9 cellular contexts compared by ENCODE assay signal in the genomic region with DNA sequence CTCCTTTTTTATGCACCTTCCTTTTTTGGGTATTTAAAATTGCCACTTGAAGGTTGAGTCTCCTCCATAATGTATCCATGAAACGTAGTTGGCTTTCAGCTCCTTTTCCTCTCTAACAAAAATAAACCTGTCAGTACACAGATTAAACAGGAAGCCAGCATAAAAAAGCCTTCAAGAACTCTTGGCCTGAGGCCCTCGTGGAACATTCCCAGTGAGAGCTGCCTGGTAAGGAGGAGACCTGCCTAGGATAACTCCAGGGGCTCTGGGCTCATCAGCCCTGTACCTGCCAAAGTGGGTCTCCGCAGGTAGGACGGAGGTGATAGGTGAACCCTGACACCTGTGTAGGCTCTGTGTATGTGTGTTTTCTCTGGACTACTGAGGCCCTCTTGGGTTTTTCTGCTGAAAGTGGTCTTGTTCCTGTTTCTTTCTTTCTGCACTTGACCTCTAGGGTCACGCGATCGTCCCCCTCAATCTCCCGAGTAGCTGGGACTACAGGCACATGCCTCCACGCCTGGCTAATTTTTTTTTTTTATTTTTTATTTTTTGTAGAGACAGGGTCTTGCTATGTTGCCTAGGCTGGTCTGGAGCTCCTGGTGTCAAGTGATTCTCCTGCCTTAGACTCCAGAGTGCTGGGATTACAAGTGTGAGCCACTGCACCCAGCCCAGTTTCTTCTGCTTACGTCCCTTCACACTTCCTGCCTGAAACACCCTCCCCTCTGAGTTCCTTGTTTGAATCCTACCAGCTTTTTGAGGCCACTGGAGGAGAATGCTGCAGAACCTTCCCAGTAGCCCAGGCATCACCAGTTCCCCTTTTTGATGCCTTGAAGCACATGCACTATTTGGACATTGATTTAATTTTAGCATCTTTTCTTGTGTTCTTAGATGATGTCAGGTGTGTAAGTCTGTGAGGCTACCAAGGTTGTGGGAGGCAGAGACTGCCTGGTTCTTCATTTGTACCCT. TPM values are rescaled to one million over a fixed set of nuclear protein-coding genes. Genes with fewer than 3 reads are reported as not detected.
DNase-seq lines count a peak whose midpoint lies in the region; ATAC-seq and TF ChIP-seq lines count a peak whose summit lies in the region.
"Had no signal": no experiment of that assay in that cellular context is flagged by ENCODE, and none has a peak within 500 bp of the region (broad histone marks: within the 10 kb centered on the region; RNA-seq: fewer than 3 reads in every experiment).

No MANE protein-coding gene starts in this region.

- no peak overlapping the region for H3K4me3 ChIP-seq in AG04450 (ENCODE audit: low read depth, low read length)

- peak overlapping the region; percentile 52 for H3K4me3 Mint-ChIP-seq in activated naive CD8-positive, alpha-beta T cell treated with anti-CD3 and anti-CD28 coated beads, Interleukin-2, amount 10 ng/mL, durations not matched to agents 7 days and 5 days
- H3K4me3 Mint-ChIP-seq in memory B cell, result peak overlapping the region; percentile 68
- H3K4me3 Mint-ChIP-seq: neural crest cell had no signal

- POLR2A ChIA-PET in AG04450 (lab: Yijun Ruan, JAX), result interaction anchor here (0.6 to 1.1 kb wide), 4 partner anchors 9 to 359 kb away, joined by 3 to 6 read pairs (median 3); no protein-coding TSS in a partner anchor
- POLR2A ChIA-PET in activated naive CD8-positive, alpha-beta T cell treated with anti-CD3 and anti-CD28 coated beads, Interleukin-2, amount 10 ng/mL, durations not matched to agents 7 days and 5 days (lab: Charles Lee), result interaction anchor here (0.6 to 0.7 kb wide), 2 partner anchors 28 to 173 kb away, joined by 3 read pairs; no protein-coding TSS in a partner anchor
- POLR2A ChIA-PET in HEK293T (lab: Yijun Ruan, JAX), result no interaction called here

- peak; percentile 28 for ATAC-seq in HG02763 (IDR thresholded peaks at IDR 0.05; ENCODE audit: unreplicated experiment)
- no peak for ATAC-seq in activated naive CD8-positive, alpha-beta T cell treated with anti-CD3 and anti-CD28 coated beads, Interleukin-2, amount 10 ng/mL, durations not matched to agents 7 days and 5 days (ENCODE audit: low read depth)
- ATAC-seq in memory B cell (ENCODE audit: low read depth), result peak; percentile 75

- DNase-seq in AG04450 (ENCODE audit: low read depth, low spot score) (no peak), memory B cell (ENCODE audit: low spot score in 2 of 2) (peak in 1 of 2 donors; percentile 33), HEK293T (ENCODE audit: extremely low spot score) (no peak), NCI-H128 (lab: John Stamatoyannopoulos, UW; ENCODE audit: unreplicated experiment) (no peak), mesenteric fat pad (ENCODE audit: low spot score) (no peak), NCI-H1930 (lab: John Stamatoyannopoulos, UW) (no peak)
- DNase-seq in activated naive CD8-positive, alpha-beta T cell treated with anti-CD3 and anti-CD28 coated beads, Interleukin-2, amount 10 ng/mL, durations not matched to agents 7 days and 5 days, result no peak

- peaks cover 4% of the 10 kb centered on the region for H3K36me3 Mint-ChIP-seq in activated naive CD8-positive, alpha-beta T cell treated with anti-CD3 and anti-CD28 coated beads, Interleukin-2, amount 10 ng/mL, durations not matched to agents 7 days and 5 days
- H3K36me3 Mint-ChIP-seq in memory B cell, result peaks cover 3% of the 10 kb centered on the region

- TF ChIP-seq CTCF in AG04450 (IDR thresholded peaks at IDR 0.05; ENCODE audit: low read depth, low read length), result no peak

- no peaks in the 10 kb centered on the region; the same call in 1 of the 2 replicates for H3K9me3 ChIP-seq in AG04450 (ENCODE audit: control insufficient read depth, insufficient read depth, low read length)

- no peaks in the 10 kb centered on the region for H3K27me3 Mint-ChIP-seq in activated naive CD8-positive, alpha-beta T cell treated with anti-CD3 and anti-CD28 coated beads, Interleukin-2, amount 10 ng/mL, durations not matched to agents 7 days and 5 days
- no peaks in the 10 kb centered on the region for H3K27me3 Mint-ChIP-seq in memory B cell

- CTCF ChIA-PET in AG04450 (lab: Charles Lee), result interaction anchor here (0.6 to 1.0 kb wide), 4 partner anchors 20 to 57 kb away, joined by 3 to 5 read pairs (median 3); no protein-coding TSS in a partner anchor
- CTCF ChIA-PET in HEK293T (lab: Yijun Ruan, JAX), result no interaction called here

- H3K9me3 Mint-ChIP-seq in activated naive CD8-positive, alpha-beta T cell treated with anti-CD3 and anti-CD28 coated beads, Interleukin-2, amount 10 ng/mL, durations not matched to agents 7 days and 5 days, result no peaks in the 10 kb centered on the region
- peaks cover 2% of the 10 kb centered on the region for H3K9me3 Mint-ChIP-seq in memory B cell
- H3K9me3 Mint-ChIP-seq: neural crest cell had no signal

- H3K27me3 ChIP-seq in AG04450 (ENCODE audit: control insufficient read depth, insufficient read depth, low read length), result no peaks in the 10 kb centered on the region

- peak overlapping the region; percentile 83 for H3K27ac ChIP-seq in AG04450 (ENCODE audit: low read depth, low read length)

- peaks cover 56% of the 10 kb centered on the region for H3K4me1 Mint-ChIP-seq in activated naive CD8-positive, alpha-beta T cell treated with anti-CD3 and anti-CD28 coated beads, Interleukin-2, amount 10 ng/mL, durations not matched to agents 7 days and 5 days
- peaks cover 41% of the 10 kb centered on the region for H3K4me1 Mint-ChIP-seq in memory B cell

- peak overlapping the region; percentile 80 for H3K27ac Mint-ChIP-seq in activated naive CD8-positive, alpha-beta T cell treated with anti-CD3 and anti-CD28 coated beads, Interleukin-2, amount 10 ng/mL, durations not matched to agents 7 days and 5 days
- H3K27ac Mint-ChIP-seq in memory B cell, result peak overlapping the region; percentile 62

TF ChIP-seq in HEK293T, 16 proteins besides CTCF, POLR2A, EP300 and RAD21:
- TF ChIP-seq SUZ12 (IDR thresholded peaks at IDR 0.05), result no peak
- no peak for TF ChIP-seq SP1 (IDR thresholded peaks at IDR 0.05)
- TF ChIP-seq BHLHE40 (IDR thresholded peaks at IDR 0.05; ENCODE audit: borderline replicate concordance), result no peak
- no peak for TF ChIP-seq ARNT (IDR thresholded peaks at IDR 0.05)
- TF ChIP-seq HDGF (IDR thresholded peaks at IDR 0.05; ENCODE audit: borderline replicate concordance), result no peak

RNA-seq across cellular contexts. Expression of a gene that starts 9.8 kb away (rescaled TPM):
- polyA plus RNA-seq in AG04450 (2011; rRNA removed), result 31.0 and 31.7 TPM in 2 replicates
- 32.8 and 40.5 TPM in 2 replicates for polyA minus RNA-seq in AG04450 (2011; rRNA and poly(A)+ RNA removed)
- 10 to 100 TPM; 70.2 to 73.2 TPM for total RNA-seq in activated naive CD8-positive, alpha-beta T cell treated with anti-CD3 and anti-CD28 coated beads, Interleukin-2, amount 10 ng/mL, durations not matched to agents 7 days and 5 days
- total RNA-seq in mesenteric fat pad, result 64.0 TPM

RNA-seq across cellular contexts. Expression of a gene that starts 28.4 kb away (rescaled TPM):
- 15.3 and 21.0 TPM in 2 replicates for polyA plus RNA-seq in AG04450 (2011; rRNA removed)
- 40.1 and 42.9 TPM in 2 replicates for polyA minus RNA-seq in AG04450 (2011; rRNA and poly(A)+ RNA removed)
- total RNA-seq in activated naive CD8-positive, alpha-beta T cell treated with anti-CD3 and anti-CD28 coated beads, Interleukin-2, amount 10 ng/mL, durations not matched to agents 7 days and 5 days, result 1 to 10 TPM; 6.6 to 6.7 TPM
- total RNA-seq in mesenteric fat pad, result 491 TPM

Comparison
In these comparisons a context has a peak if more than half of its experiments do, and no peak if none do; other contexts are left out.
1. RNA of a gene that starts 28.4 kb away (total RNA-seq): 491 TPM in mesenteric fat pad (single experiment); 6.6 to 6.7 TPM in activated naive CD8-positive, alpha-beta T cell treated with anti-CD3 and anti-CD28 coated beads, Interleukin-2, amount 10 ng/mL, durations not matched to agents 7 days and 5 days; every median in the first group is over 10 times any median in the second.